In the genomic region with DNA sequence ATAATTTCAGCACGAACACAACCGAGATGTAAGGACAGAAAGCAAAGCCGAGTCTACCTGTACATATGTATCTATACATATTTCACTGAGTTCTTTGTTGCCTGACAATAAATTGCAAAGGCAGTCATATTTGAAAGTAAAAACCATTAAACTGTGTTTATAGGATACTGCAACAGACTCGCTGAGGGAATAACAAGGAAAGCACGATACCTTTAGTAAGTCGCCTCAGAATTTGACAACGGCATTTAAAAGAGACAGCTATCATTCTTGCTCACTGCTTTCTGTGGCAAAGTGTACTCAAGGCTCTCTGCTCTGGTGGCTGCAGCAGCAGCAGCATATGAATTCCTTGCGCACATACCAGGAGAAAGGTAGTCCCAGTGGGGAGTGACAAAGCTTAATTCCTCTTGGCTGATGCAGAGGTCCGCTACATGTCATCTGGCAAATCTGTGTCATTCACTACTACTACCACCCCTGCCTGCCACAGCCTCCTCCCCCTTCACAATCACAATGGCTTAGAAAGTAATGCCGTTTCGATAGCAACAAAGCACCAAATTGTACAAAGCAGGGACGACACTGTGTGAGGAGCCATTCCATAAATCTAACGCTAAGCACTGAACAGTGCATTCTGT, we compare ENCODE assay signal across 13 cellular contexts. TPM values are rescaled to one million over a fixed set of nuclear protein-coding genes. Genes with fewer than 3 reads are reported as not detected.
DNase-seq lines count a peak whose midpoint lies in the region; ATAC-seq and TF ChIP-seq lines count a peak whose summit lies in the region.
"Had no signal": no experiment of that assay in that cellular context is flagged by ENCODE, and none has a peak within 500 bp of the region (broad histone marks: within the 10 kb centered on the region; RNA-seq: fewer than 3 reads in every experiment).

A gene with protein sequence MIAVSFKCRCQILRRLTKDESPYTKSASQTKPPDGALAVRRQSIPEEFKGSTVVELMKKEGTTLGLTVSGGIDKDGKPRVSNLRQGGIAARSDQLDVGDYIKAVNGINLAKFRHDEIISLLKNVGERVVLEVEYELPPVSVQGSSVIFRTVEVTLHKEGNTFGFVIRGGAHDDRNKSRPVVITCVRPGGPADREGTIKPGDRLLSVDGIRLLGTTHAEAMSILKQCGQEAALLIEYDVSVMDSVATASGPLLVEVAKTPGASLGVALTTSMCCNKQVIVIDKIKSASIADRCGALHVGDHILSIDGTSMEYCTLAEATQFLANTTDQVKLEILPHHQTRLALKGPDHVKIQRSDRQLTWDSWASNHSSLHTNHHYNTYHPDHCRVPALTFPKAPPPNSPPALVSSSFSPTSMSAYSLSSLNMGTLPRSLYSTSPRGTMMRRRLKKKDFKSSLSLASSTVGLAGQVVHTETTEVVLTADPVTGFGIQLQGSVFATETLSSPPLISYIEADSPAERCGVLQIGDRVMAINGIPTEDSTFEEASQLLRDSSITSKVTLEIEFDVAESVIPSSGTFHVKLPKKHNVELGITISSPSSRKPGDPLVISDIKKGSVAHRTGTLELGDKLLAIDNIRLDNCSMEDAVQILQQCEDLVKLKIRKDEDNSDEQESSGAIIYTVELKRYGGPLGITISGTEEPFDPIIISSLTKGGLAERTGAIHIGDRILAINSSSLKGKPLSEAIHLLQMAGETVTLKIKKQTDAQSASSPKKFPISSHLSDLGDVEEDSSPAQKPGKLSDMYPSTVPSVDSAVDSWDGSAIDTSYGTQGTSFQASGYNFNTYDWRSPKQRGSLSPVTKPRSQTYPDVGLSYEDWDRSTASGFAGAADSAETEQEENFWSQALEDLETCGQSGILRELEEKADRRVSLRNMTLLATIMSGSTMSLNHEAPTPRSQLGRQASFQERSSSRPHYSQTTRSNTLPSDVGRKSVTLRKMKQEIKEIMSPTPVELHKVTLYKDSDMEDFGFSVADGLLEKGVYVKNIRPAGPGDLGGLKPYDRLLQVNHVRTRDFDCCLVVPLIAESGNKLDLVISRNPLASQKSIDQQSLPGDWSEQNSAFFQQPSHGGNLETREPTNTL (minus strand): TSS at position 437 of the 629 bp plus-strand sequence. CDS start 172 bp downstream, at position 265.

- intact Hi-C loops in Right ventricle myocardium superior (cut with DNase I) = no loop called here
- intact Hi-C loops in cardiac septum (cut with DNase I) = no loop called here
- intact Hi-C loops in stomach (cut with DNase I; ENCODE audit: low total_unique reads) = no loop called here
- intact Hi-C loops in tibial artery (cut with DNase I; ENCODE audit: low total_unique reads) = no loop called here
- intact Hi-C loops in A673 (cut with micrococcal nuclease; ENCODE audit: unreplicated experiment) = no loop called here

- no peaks in the 10 kb centered on the region for H3K9me3 Mint-ChIP-seq in activated naive CD4-positive, alpha-beta T cell treated with anti-CD3 and anti-CD28 coated beads, Interleukin-2, amount 50 U/mL, for 72 hours
- H3K9me3 Mint-ChIP-seq: activated T-cell treated with anti-CD3 and anti-CD28 coated beads, Interleukin-2, amount 50 U/mL, for 4 hours; stimulated activated effector memory CD8-positive, alpha-beta T cell treated with anti-CD3 and anti-CD28 coated beads, Interleukin-12 subunit alpha, Interleukin-12 subunit beta, amount 100 ng/mL, for 72 hours had no signal

- TF ChIP-seq CTCF in stomach (IDR thresholded peaks at IDR 0.05) (no peak), tibial artery (IDR thresholded peaks at IDR 0.05) (no peak), A673 (conservative IDR thresholded peaks at IDR 0.05; ENCODE audit: low read depth, low read length) (no peak)

- H3K36me3 ChIP-seq in muscle layer of colon (ENCODE audit: insufficient read depth, low read length) (no peaks in the 10 kb centered on the region), stomach (no peaks in the 10 kb centered on the region), tibial artery (no peaks in the 10 kb centered on the region), A673 (ENCODE audit: insufficient read depth, low read length, poor library complexity, severe bottlenecking) (no peaks in the 10 kb centered on the region)
- H3K36me3 ChIP-seq: sigmoid colon had no signal

- no peak for TF ChIP-seq EP300 in stomach (IDR thresholded peaks at IDR 0.05)

- no TSS peak for BruUV-seq in A673 (replicated peaks; lab: Mats Ljungman, UMichigan)

- H3K9ac ChIP-seq in muscle layer of colon (ENCODE audit: low read length) = no peak within 1 kb of the TSS

- peak; percentile 60 for ATAC-seq in Right ventricle myocardium superior (ENCODE audit: poor library complexity)
- no peak for ATAC-seq in activated naive CD4-positive, alpha-beta T cell treated with anti-CD3 and anti-CD28 coated beads, Interleukin-2, amount 50 U/mL, for 72 hours
- ATAC-seq: activated T-cell treated with anti-CD3 and anti-CD28 coated beads, Interleukin-2, amount 50 U/mL, for 4 hours; stimulated activated effector memory CD8-positive, alpha-beta T cell treated with anti-CD3 and anti-CD28 coated beads, Interleukin-12 subunit alpha, Interleukin-12 subunit beta, amount 100 ng/mL, for 72 hours had no signal

- H3K27ac Mint-ChIP-seq in activated naive CD4-positive, alpha-beta T cell treated with anti-CD3 and anti-CD28 coated beads, Interleukin-2, amount 50 U/mL, for 72 hours = no peak within 1 kb of the TSS
- H3K27ac Mint-ChIP-seq: stimulated activated effector memory CD8-positive, alpha-beta T cell treated with anti-CD3 and anti-CD28 coated beads, Interleukin-12 subunit alpha, Interleukin-12 subunit beta, amount 100 ng/mL, for 72 hours had no signal

- no peak for TF ChIP-seq POLR2A in stomach (IDR thresholded peaks at IDR 0.05)

- H3K9me3 ChIP-seq in muscle layer of colon (ENCODE audit: low read length) (no peaks in the 10 kb centered on the region), stomach (no peaks in the 10 kb centered on the region), tibial artery (no peaks in the 10 kb centered on the region), A673 (ENCODE audit: low read depth, low read length, poor library complexity, severe bottlenecking) (no peaks in the 10 kb centered on the region)
- H3K9me3 ChIP-seq: sigmoid colon had no signal

- 55 to 69% (median 58%) methylated on average over 13 of the region's 13 CpGs for WGBS in stomach, 5 donors

- no peaks in the 10 kb centered on the region for H3K36me3 Mint-ChIP-seq in activated naive CD4-positive, alpha-beta T cell treated with anti-CD3 and anti-CD28 coated beads, Interleukin-2, amount 50 U/mL, for 72 hours
- H3K36me3 Mint-ChIP-seq: stimulated activated effector memory CD8-positive, alpha-beta T cell treated with anti-CD3 and anti-CD28 coated beads, Interleukin-12 subunit alpha, Interleukin-12 subunit beta, amount 100 ng/mL, for 72 hours had no signal

- CTCF ChIA-PET in A673 (lab: Charles Lee) = no interaction called here

- H3K27me3 ChIP-seq in muscle layer of colon (ENCODE audit: control insufficient read depth in 1 of 2, insufficient read depth in 2 of 2, low read length in 2 of 2) (no peaks in the 10 kb centered on the region), stomach (no peaks in the 10 kb centered on the region), tibial artery (peaks cover 0 to 4% of the 10 kb centered on the region in 2 donors), A673 (replicated peaks; ENCODE audit: insufficient read depth, low read depth, low read length, poor library complexity) (peaks cover 83% of the 10 kb centered on the region)
- H3K27me3 ChIP-seq: sigmoid colon had no signal

- DNase-seq in Right ventricle myocardium superior (no peak), cardiac septum (ENCODE audit: low spot score) (no peak), cerebellum (ENCODE audit: low spot score) (no peak), stomach (no peak), tibial artery (no peak), A673 (ENCODE audit: low spot score) (no peak)
- no peak for DNase-seq in activated naive CD4-positive, alpha-beta T cell treated with anti-CD3 and anti-CD28 coated beads, Interleukin-2, amount 50 U/mL, for 72 hours (ENCODE audit: low spot score in 2 of 2)
- DNase-seq: activated T-cell treated with anti-CD3 and anti-CD28 coated beads, Interleukin-2, amount 50 U/mL, for 4 hours; NCI-H146; sigmoid colon had no signal

- POLR2A ChIA-PET in A673 (lab: Charles Lee; ENCODE audit: low non-redundant PET) = no interaction called here

- peak within 1 kb of the TSS; percentile 5 to 32 for H3K4me3 ChIP-seq in muscle layer of colon (ENCODE audit: low read depth in 1 of 2, low read length in 2 of 2)
- H3K4me3 ChIP-seq in stomach = peak within 1 kb of the TSS in 1 of 4 donors; percentile 2
- H3K4me3 ChIP-seq in tibial artery = peak within 1 kb of the TSS in 1 of 2 donors; percentile 19
- no peak within 1 kb of the TSS for H3K4me3 ChIP-seq in A673 (ENCODE audit: low read depth, low read length, poor library complexity, severe bottlenecking)

- H3K27ac ChIP-seq in muscle layer of colon (ENCODE audit: low read depth, low read length) (no peak within 1 kb of the TSS), stomach (no peak within 1 kb of the TSS), tibial artery (no peak within 1 kb of the TSS), A673 (ENCODE audit: low read depth, low read length, poor library complexity, severe bottlenecking) (no peak within 1 kb of the TSS)
- H3K27ac ChIP-seq: sigmoid colon had no signal

- H3K4me1 ChIP-seq in muscle layer of colon (ENCODE audit: insufficient read depth, low read length) (peaks cover 13% of the 10 kb centered on the region), stomach (peaks cover 0 to 13% (median 3%) of the 10 kb centered on the region in 4 donors), tibial artery (peaks cover 0 to 16% (median 2%) of the 10 kb centered on the region in 4 donors), A673 (ENCODE audit: insufficient read depth, low read length, poor library complexity, severe bottlenecking) (no peaks in the 10 kb centered on the region)

RNA-seq across cellular contexts. Expression of the gene that starts here (rescaled TPM):
- total RNA-seq in Right ventricle myocardium superior = 4.1 TPM
- 0.81 TPM for total RNA-seq in cardiac septum
- total RNA-seq in cerebellum = 58.6 TPM
- 1 to 10 TPM in 4 of 5 donors, not detected in 1; 4.4 to 8.8 (median 6.9) TPM for total RNA-seq in stomach
- 1 to 10 TPM in 1 of 3 donors, under 1 TPM in 2; 0.31 to 1.4 (median 0.46) TPM for polyA plus RNA-seq in stomach
- under 1 TPM; 0.66 to 0.82 TPM for total RNA-seq in activated naive CD4-positive, alpha-beta T cell treated with anti-CD3 and anti-CD28 coated beads, Interleukin-2, amount 50 U/mL, for 72 hours
- 1.9 and 3.6 TPM in 2 replicates for total RNA-seq in A673 (2021)
- total RNA-seq: T-helper 1 cell treated with Interleukin-12 subunit alpha and Interleukin-12 subunit beta and Interleukin-4 antibody, amounts not matched to agents 30 ng/mL and 1 ng/mL, for 36 hours had no signal
